Comparison of ENCODE assay signal across 12 cellular contexts in genomic region chr9:14399736-14400657, GRCh38.
DNase-seq lines count a peak whose midpoint lies in the region; ATAC-seq and TF ChIP-seq lines count a peak whose summit lies in the region.
"Had no signal": no experiment of that assay in that cellular context is flagged by ENCODE, and none has a peak within 500 bp of the region (broad histone marks: within the 10 kb centered on the region; RNA-seq: fewer than 3 reads in every experiment).

No MANE protein-coding gene starts in this region.

- no peaks in the 10 kb centered on the region for H3K36me3 ChIP-seq in skeletal muscle satellite cell (ENCODE audit: insufficient read depth, low read length)
- no peaks in the 10 kb centered on the region for H3K36me3 ChIP-seq in body of pancreas (replicated peaks in 1 of 2; ENCODE audit: insufficient read depth in 1 of 2, low read depth in 2 of 2)
- H3K36me3 ChIP-seq: HAP-1 had no signal

- no peak overlapping the region for H3K27ac Mint-ChIP-seq in WTC11
- H3K27ac Mint-ChIP-seq: activated T-cell treated with anti-CD3 and anti-CD28 coated beads, Interleukin-2, amount 50 U/mL, for 24 hours; CD8-positive, alpha-beta memory T cell; effector memory CD8-positive, alpha-beta T cell had no signal

- no peak for TF ChIP-seq POLR2A in body of pancreas (IDR thresholded peaks at IDR 0.05)

- DNase-seq in DMS153 treated with DMSO at 0.1 percent for 48 hours (lab: John Stamatoyannopoulos, UW; ENCODE audit: unreplicated experiment) (peak; percentile 63), DMS153 (lab: John Stamatoyannopoulos, UW) (no peak), WTC11 (ENCODE audit: low spot score) (no peak), fibroblast of the aortic adventitia (ENCODE audit: low read depth) (peak; percentile 49), body of pancreas (no peak), cerebellum (ENCODE audit: low spot score) (no peak), ureter (ENCODE audit: low spot score) (no peak)
- DNase-seq: activated T-cell treated with anti-CD3 and anti-CD28 coated beads, Interleukin-2, amount 50 U/mL, for 24 hours; CD8-positive, alpha-beta memory T cell; effector memory CD8-positive, alpha-beta T cell had no signal

- H3K9me3 ChIP-seq in skeletal muscle satellite cell (replicated peaks; ENCODE audit: low read length) (peaks cover under 1% of the 10 kb centered on the region), body of pancreas (no peaks in the 10 kb centered on the region)
- H3K9me3 ChIP-seq: HAP-1 had no signal

- POLR2A ChIA-PET in WTC11 (lab: Charles Lee), result interaction anchor here (0.5 kb wide), 1 partner anchor 887 kb away, joined by 4 read pairs; no protein-coding TSS in a partner anchor

- no peak overlapping the region for H3K27ac ChIP-seq in body of pancreas

- CTCF ChIA-PET in WTC11 (lab: Charles Lee), result interaction anchor here (0.8 to 1.2 kb wide), 2 partner anchors 40 to 46 kb away, joined by 4 read pairs; no protein-coding TSS in a partner anchor

- H3K27me3 ChIP-seq in skeletal muscle satellite cell (ENCODE audit: control insufficient read depth, insufficient read depth, low read length) (peaks cover 80% of the 10 kb centered on the region), body of pancreas (no peaks in the 10 kb centered on the region)

- H3K4me3 Mint-ChIP-seq in WTC11, result no peak overlapping the region
- H3K4me3 Mint-ChIP-seq: activated T-cell treated with anti-CD3 and anti-CD28 coated beads, Interleukin-2, amount 50 U/mL, for 24 hours; CD8-positive, alpha-beta memory T cell; effector memory CD8-positive, alpha-beta T cell had no signal

- no peak overlapping the region for H3K9ac ChIP-seq in skeletal muscle satellite cell (ENCODE audit: low read depth, low read length)

- H3K27me3 Mint-ChIP-seq in WTC11 (ENCODE audit: low read depth), result no peaks in the 10 kb centered on the region
- H3K27me3 Mint-ChIP-seq: CD8-positive, alpha-beta memory T cell; effector memory CD8-positive, alpha-beta T cell had no signal

- H3K4me1 Mint-ChIP-seq in WTC11, result peaks cover 25% of the 10 kb centered on the region
- H3K4me1 Mint-ChIP-seq: CD8-positive, alpha-beta memory T cell had no signal

- peak; percentile 7; the same call in 1 of the 2 replicates for ATAC-seq in WTC11
- no peak for ATAC-seq in body of pancreas
- ATAC-seq: effector memory CD8-positive, alpha-beta T cell had no signal

- H3K9me3 Mint-ChIP-seq in WTC11, result no peaks in the 10 kb centered on the region
- H3K9me3 Mint-ChIP-seq: activated T-cell treated with anti-CD3 and anti-CD28 coated beads, Interleukin-2, amount 50 U/mL, for 24 hours; CD8-positive, alpha-beta memory T cell; effector memory CD8-positive, alpha-beta T cell had no signal

- TF ChIP-seq CTCF in WTC11 (IDR thresholded peaks at IDR 0.05) (no peak), fibroblast of the aortic adventitia (IDR thresholded peaks at IDR 0.05; ENCODE audit: insufficient read depth, low read length) (no peak), body of pancreas (IDR thresholded peaks at IDR 0.05) (no peak)

- H3K4me3 ChIP-seq in fibroblast of the aortic adventitia (ENCODE audit: low read depth, low read length), result no peak overlapping the region
- H3K4me3 ChIP-seq in skeletal muscle satellite cell (ENCODE audit: low read length), result peak overlapping the region; percentile 57
- H3K4me3 ChIP-seq in body of pancreas, result no peak overlapping the region
- H3K4me3 ChIP-seq: HAP-1 had no signal

- peaks cover 14% of the 10 kb centered on the region for H3K4me1 ChIP-seq in skeletal muscle satellite cell (ENCODE audit: control insufficient read depth, insufficient read depth, low read length)
- no peaks in the 10 kb centered on the region for H3K4me1 ChIP-seq in body of pancreas
- H3K4me1 ChIP-seq: HAP-1 had no signal

- H3K4me2 ChIP-seq in skeletal muscle satellite cell (ENCODE audit: low read length), result peak overlapping the region; percentile 73

- no peaks in the 10 kb centered on the region for H3K36me3 Mint-ChIP-seq in WTC11
- H3K36me3 Mint-ChIP-seq: CD8-positive, alpha-beta memory T cell had no signal

- WGBS in body of pancreas, 2 donors, result 25 to 28% methylated on average over 5 of the region's 5 CpGs

- intact Hi-C loops in body of pancreas (cut with DNase I), result no loop called here

TF ChIP-seq in WTC11, 78 proteins besides CTCF, POLR2A, EP300 and RAD21 (continues in another document):
- TF ChIP-seq FOXK1 (CRISPR knock-in tag; IDR thresholded peaks at IDR 0.05) (no peak), RORB (CRISPR knock-in tag; IDR thresholded peaks at IDR 0.05) (no peak), MXD4 (CRISPR knock-in tag; IDR thresholded peaks at IDR 0.05; ENCODE audit: borderline replicate concordance) (no peak), AR (CRISPR knock-in tag; IDR thresholded peaks at IDR 0.05) (no peak), NFE2L1 (CRISPR knock-in tag; IDR thresholded peaks at IDR 0.05) (no peak), MAX (CRISPR knock-in tag; IDR thresholded peaks at IDR 0.05) (no peak), AFF4 (CRISPR knock-in tag; IDR thresholded peaks at IDR 0.05; ENCODE audit: borderline replicate concordance) (no peak), TEAD4 (CRISPR knock-in tag; IDR thresholded peaks at IDR 0.05) (no peak), ZBTB43 (CRISPR knock-in tag; IDR thresholded peaks at IDR 0.05) (no peak), MLX (CRISPR knock-in tag; IDR thresholded peaks at IDR 0.05) (no peak)

Comparison
In these comparisons a context has a peak if more than half of its experiments do, and no peak if none do; other contexts are left out.
1. DNase-seq: peak in DMS153 treated with DMSO at 0.1 percent for 48 hours (single experiment) and fibroblast of the aortic adventitia (single experiment); none in DMS153 (single experiment), WTC11 (single experiment), body of pancreas (0 of 4), cerebellum (single experiment) and ureter (single experiment).